In the genomic region with DNA sequence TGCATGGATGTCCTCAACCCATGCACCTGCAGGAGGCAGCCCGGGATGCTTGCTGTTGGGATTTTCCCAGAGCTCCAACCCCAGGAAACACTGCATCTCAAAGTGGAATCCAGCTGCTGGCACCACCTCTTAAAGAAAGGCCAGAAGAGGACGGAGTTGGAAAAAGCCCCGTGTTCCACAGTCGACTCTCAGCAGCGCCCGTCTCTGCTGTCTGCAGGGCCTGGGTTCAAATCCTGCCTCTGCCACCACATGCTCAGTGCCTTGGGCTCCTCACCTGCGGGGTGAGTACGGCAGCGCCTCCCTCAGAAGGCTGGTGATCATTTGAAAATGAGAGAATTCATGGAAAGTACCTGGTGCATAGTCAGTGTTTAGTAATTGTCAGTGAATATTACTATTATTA, we compare ENCODE assay signal across 23 cellular contexts.
"Had no signal": no experiment of that assay in that cellular context is flagged by ENCODE, and none has a peak within 500 bp of the region (broad histone marks: within the 10 kb centered on the region; RNA-seq: fewer than 3 reads in every experiment).

No MANE protein-coding gene starts in this region.

- H3K27ac ChIP-seq: colonic mucosa, coronary artery, dorsolateral prefrontal cortex, epithelial cell of prostate, esophagus muscularis mucosa, esophagus squamous epithelium, foreskin keratinocyte, gastrocnemius medialis, gastroesophageal sphincter, heart right ventricle had no signal

- H3K36me3 ChIP-seq: colonic mucosa, esophagus muscularis mucosa, esophagus squamous epithelium, gastrocnemius medialis, gastroesophageal sphincter, heart right ventricle had no signal

- H3K4me3 ChIP-seq: colonic mucosa, coronary artery, dorsolateral prefrontal cortex, esophagus muscularis mucosa, esophagus squamous epithelium, gastrocnemius medialis, gastroesophageal sphincter, heart right ventricle had no signal

- H3K27me3 Mint-ChIP-seq: dendritic cell treated with granulocyte-macrophage colony-stimulating factor and Interleukin-4, amounts not matched to agents 40 ng/mL and 50 ng/mL, for 4 days; effector memory CD8-positive, alpha-beta T cell had no signal

- DNase-seq: colonic mucosa; cortex of kidney; dermis blood vessel endothelial cell; dorsolateral prefrontal cortex; effector CD8-positive, alpha-beta T cell; effector memory CD4-positive, alpha-beta T cell; effector memory CD8-positive, alpha-beta T cell; endodermal cell; erythroblast; esophagus squamous epithelium; foreskin fibroblast; foreskin keratinocyte; foreskin melanocyte; gastrocnemius medialis; glutamatergic neuron; head of caudate nucleus; heart right ventricle had no signal

- H3K4me3 Mint-ChIP-seq: dendritic cell treated with granulocyte-macrophage colony-stimulating factor and Interleukin-4, amounts not matched to agents 40 ng/mL and 50 ng/mL, for 4 days; effector memory CD8-positive, alpha-beta T cell; endodermal cell had no signal

- H3K4me1 Mint-ChIP-seq: endodermal cell had no signal

- ATAC-seq: effector memory CD8-positive, alpha-beta T cell; esophagus mucosa; foreskin keratinocyte; gastrocnemius medialis; gastroesophageal sphincter; heart right ventricle had no signal

- H3K9me3 ChIP-seq: colonic mucosa, gastrocnemius medialis, gastroesophageal sphincter had no signal

- H3K4me1 ChIP-seq: colonic mucosa, esophagus muscularis mucosa, esophagus squamous epithelium, foreskin keratinocyte, gastrocnemius medialis, gastroesophageal sphincter, heart right ventricle had no signal

- H3K27ac Mint-ChIP-seq: dendritic cell treated with granulocyte-macrophage colony-stimulating factor and Interleukin-4, amounts not matched to agents 40 ng/mL and 50 ng/mL, for 4 days; effector memory CD8-positive, alpha-beta T cell; endodermal cell had no signal

- H3K27me3 ChIP-seq: colonic mucosa, esophagus squamous epithelium, foreskin keratinocyte, gastrocnemius medialis had no signal
